8 cellular contexts compared by ENCODE assay signal in the genomic region with DNA sequence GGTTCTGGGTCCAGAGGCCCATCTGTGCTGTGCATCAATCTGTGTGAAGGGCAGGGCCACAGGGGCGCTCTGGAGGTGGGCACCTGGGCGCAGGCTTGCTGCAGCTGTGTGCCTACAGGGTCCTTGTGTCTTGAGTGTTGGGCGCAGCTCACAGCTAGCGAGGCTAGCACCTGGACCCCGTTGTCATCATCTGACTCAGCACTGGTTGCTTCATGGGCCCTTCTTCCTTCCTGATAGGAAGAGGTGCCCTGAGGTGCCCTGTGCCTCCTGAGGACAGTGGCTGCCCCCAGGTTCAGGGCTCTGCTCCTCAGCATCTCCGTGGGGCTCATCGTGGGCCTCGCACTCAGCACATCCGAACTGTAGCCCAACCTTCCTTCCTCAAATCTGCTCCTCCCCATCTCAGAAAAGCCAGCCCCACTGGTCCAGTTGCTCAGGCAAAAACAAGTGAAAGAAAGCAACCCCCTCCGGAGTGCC. TPM values are rescaled to one million over a fixed set of nuclear protein-coding genes. Genes with fewer than 3 reads are reported as not detected.
DNase-seq lines count a peak whose midpoint lies in the region; ATAC-seq and TF ChIP-seq lines count a peak whose summit lies in the region.

No MANE protein-coding gene starts in this region.

- H3K36me3 Mint-ChIP-seq in osteocyte (ENCODE audit: unreplicated experiment) = peaks cover 4% of the 10 kb centered on the region

- TF ChIP-seq CTCF in NB4 (IDR thresholded peaks at IDR 0.05; ENCODE audit: low read depth, low read length) (no peak), colonic mucosa (IDR thresholded peaks at IDR 0.05) (no peak), osteocyte (IDR thresholded peaks at IDR 0.05) (no peak)

- H3K27me3 ChIP-seq in colonic mucosa (no peaks in the 10 kb centered on the region), HAP-1 (ENCODE audit: low read depth) (no peaks in the 10 kb centered on the region)

- no peaks in the 10 kb centered on the region for H3K9me3 ChIP-seq in colonic mucosa
- H3K9me3 ChIP-seq in HAP-1 = no peaks in the 10 kb centered on the region

- peak overlapping the region; percentile 36 to 43 for H3K9ac ChIP-seq in colonic mucosa (ENCODE audit: low read depth in 2 of 2, low read length in 2 of 2)

- H3K27me3 Mint-ChIP-seq in osteocyte (ENCODE audit: unreplicated experiment) = no peaks in the 10 kb centered on the region

- H3K4me3 Mint-ChIP-seq in osteocyte (ENCODE audit: unreplicated experiment) = no peak overlapping the region

- peak overlapping the region; percentile 82 for H3K27ac Mint-ChIP-seq in osteocyte (ENCODE audit: unreplicated experiment)

- no peak overlapping the region for H3K4me3 ChIP-seq in NB4 (ENCODE audit: low read depth, low read length)
- H3K4me3 ChIP-seq in colonic mucosa = no peak overlapping the region
- no peak overlapping the region for H3K4me3 ChIP-seq in HAP-1

- TF ChIP-seq POLR2A in NB4 (IDR thresholded peaks at IDR 0.05; ENCODE audit: extremely low read depth, insufficient read length) = no peak

- H3K9me3 Mint-ChIP-seq in osteocyte (ENCODE audit: unreplicated experiment) = no peaks in the 10 kb centered on the region

- peak overlapping the region; percentile 74 for H3K27ac ChIP-seq in colonic mucosa

- peaks cover 73% of the 10 kb centered on the region for H3K4me1 Mint-ChIP-seq in osteocyte (ENCODE audit: unreplicated experiment)

- intact Hi-C loops in colonic mucosa (cut with DNase I) = no loop called here

- H3K4me1 ChIP-seq in colonic mucosa (peaks cover 50% of the 10 kb centered on the region), HAP-1 (peaks cover 23% of the 10 kb centered on the region)

- H3K36me3 ChIP-seq in colonic mucosa = no peaks in the 10 kb centered on the region
- H3K36me3 ChIP-seq in HAP-1 (replicated peaks) = peaks cover 13% of the 10 kb centered on the region

- in situ Hi-C loops in HAP-1 (cut with MboI; ENCODE audit: low sequenced_read_pairs) = no loop called here

- ATAC-seq in GM18498 (IDR thresholded peaks at IDR 0.05; ENCODE audit: unreplicated experiment) = peak; percentile 19

- DNase-seq in NB4 (ENCODE audit: low read depth) (peak; percentile 28), colonic mucosa (no peak), osteocyte (ENCODE audit: extremely low spot score, unreplicated experiment) (no peak), NCI-H1417 treated with DMSO at 0.1 percent for 48 hours (lab: John Stamatoyannopoulos, UW) (no peak), HAP-1 (ENCODE audit: low spot score in 2 of 2) (no peak), dedifferentiated amniotic fluid mesenchymal stem cell (ENCODE audit: extremely low spot score) (no peak), SKM-1 treated with dmso at 0.1 percent for 144 hours (lab: John Stamatoyannopoulos, UW; ENCODE audit: unreplicated experiment) (no peak)

RNA-seq across cellular contexts. Expression of a gene that starts 54.8 kb away (rescaled TPM):
- total RNA-seq in colonic mucosa (100 to 1,000 TPM; 102 to 145 TPM), osteocyte (75.6 and 81.3 TPM in 2 replicates)

RNA-seq across cellular contexts. Expression of a gene that starts 55.1 kb away (rescaled TPM):
- total RNA-seq in colonic mucosa (1 to 10 TPM; 2.2 to 3.6 TPM), osteocyte (1.7 and 2.0 TPM in 2 replicates)

RNA-seq across cellular contexts. Expression of a gene that starts 55.7 kb away (rescaled TPM):
- 100 to 1,000 TPM; 399 to 494 TPM for total RNA-seq in colonic mucosa
- 372 and 376 TPM in 2 replicates for total RNA-seq in osteocyte
